ENCODE assay signal across 15 cellular contexts in genomic region chrX:28946846-28947245, GRCh38.
A peak's percentile ranks its signal among the peaks of the same experiment; 100 is the strongest.
DNase-seq lines count a peak whose midpoint lies in the region; ATAC-seq, FAIRE-seq and TF ChIP-seq lines count a peak whose summit lies in the region.
"Had no signal": no experiment of that assay in that cellular context is flagged by ENCODE, and none has a peak within 500 bp of the region (broad histone marks: within the 10 kb centered on the region; RNA-seq: fewer than 3 reads in every experiment).

No MANE protein-coding gene starts in this region.

- dilution Hi-C loops in endothelial cell of umbilical vein (cut with MboI; ENCODE audit: extremely low pct_ligation_motif_present, low sequenced_read_pairs), result no loop called here

- H3K36me3 ChIP-seq in astrocyte (ENCODE audit: insufficient read depth, low read length) (no peaks in the 10 kb centered on the region), endothelial cell of umbilical vein (ENCODE audit: control insufficient read depth in 2 of 2, extremely low read depth in 1 of 2, insufficient read depth in 2 of 2, low read length in 2 of 2) (no peaks in the 10 kb centered on the region), MG63 (no peaks in the 10 kb centered on the region), gastroesophageal sphincter (no peaks in the 10 kb centered on the region)

- TF ChIP-seq POLR2A in A549 (IDR thresholded peaks at IDR 0.05; ENCODE audit: low read length) (no peak), endothelial cell of umbilical vein (IDR thresholded peaks at IDR 0.05; ENCODE audit: low read depth, low read length) (no peak), gastroesophageal sphincter (IDR thresholded peaks at IDR 0.05) (no peak)

- H3K27me3 ChIP-seq in astrocyte (ENCODE audit: insufficient read depth, low read length), result no peaks in the 10 kb centered on the region
- H3K27me3 ChIP-seq in endothelial cell of umbilical vein (ENCODE audit: control insufficient read depth in 2 of 2, insufficient read depth in 2 of 2, low read length in 2 of 2), result no peaks in the 10 kb centered on the region
- no peaks in the 10 kb centered on the region for H3K27me3 ChIP-seq in MG63
- no peaks in the 10 kb centered on the region for H3K27me3 ChIP-seq in gastroesophageal sphincter

- no peak overlapping the region for H3K4me2 ChIP-seq in A549
- no peak overlapping the region for H3K4me2 ChIP-seq in astrocyte (ENCODE audit: low read length)
- H3K4me2 ChIP-seq in endothelial cell of umbilical vein (ENCODE audit: insufficient read depth, low read length), result no peak overlapping the region
- H3K4me2 ChIP-seq: GM23338 had no signal

- no peaks in the 10 kb centered on the region for H3K36me3 Mint-ChIP-seq in astrocyte (ENCODE audit: low read depth, unreplicated experiment)
- no peaks in the 10 kb centered on the region for H3K36me3 Mint-ChIP-seq in naive thymus-derived CD8-positive, alpha-beta T cell

- TF ChIP-seq CTCF in A549 (IDR thresholded peaks at IDR 0.05) (no peak), astrocyte (IDR thresholded peaks at IDR 0.05; ENCODE audit: insufficient read depth, low read depth, low read length) (no peak), endothelial cell of umbilical vein (IDR thresholded peaks at IDR 0.05; ENCODE audit: extremely low read depth in 1 of 2, insufficient read depth in 1 of 2, low read depth in 1 of 2, low read length in 2 of 2) (no peak), fibroblast of the aortic adventitia (IDR thresholded peaks at IDR 0.05; ENCODE audit: insufficient read depth, low read length) (no peak), gastroesophageal sphincter (IDR thresholded peaks at IDR 0.05) (no peak)

- 15% methylated on average over 3 of the region's 3 CpGs for WGBS in A549 (ENCODE audit: missing lambda C conversion rate)
- WGBS in gastroesophageal sphincter (ENCODE audit: low coverage in 1 of 2), 2 donors, result 36 to 86% methylated on average over 1 to 2 of the region's 3 CpGs

- H2AFZ ChIP-seq in astrocyte (ENCODE audit: low read depth, low read length) (no peak overlapping the region), endothelial cell of umbilical vein (ENCODE audit: low read depth, low read length) (no peak overlapping the region)
- H2AFZ ChIP-seq: GM23338 had no signal

- H3K27me3 Mint-ChIP-seq in astrocyte (ENCODE audit: low read depth, unreplicated experiment), result no peaks in the 10 kb centered on the region
- no peaks in the 10 kb centered on the region for H3K27me3 Mint-ChIP-seq in naive thymus-derived CD8-positive, alpha-beta T cell
- H3K27me3 Mint-ChIP-seq: B cell; CD4-positive, alpha-beta T cell had no signal

- TF ChIP-seq EP300 in A549 (IDR thresholded peaks at IDR 0.05), result no peak
- no peak for TF ChIP-seq EP300 in gastroesophageal sphincter (IDR thresholded peaks at IDR 0.05)

- H3K27ac ChIP-seq in A549 (no peak overlapping the region), astrocyte (ENCODE audit: low read depth, low read length) (no peak overlapping the region), endothelial cell of umbilical vein (ENCODE audit: insufficient read depth, low read depth, low read length) (no peak overlapping the region), gastroesophageal sphincter (no peak overlapping the region)

- no peaks in the 10 kb centered on the region for H3K9me3 Mint-ChIP-seq in astrocyte (ENCODE audit: unreplicated experiment)
- peaks cover 0 to 15% (median 3%) of the 10 kb centered on the region in 9 donors for H3K9me3 Mint-ChIP-seq in naive thymus-derived CD8-positive, alpha-beta T cell
- H3K9me3 Mint-ChIP-seq: CD4-positive, alpha-beta T cell; GM23338 had no signal

- TF ChIP-seq RAD21 in A549 (conservative IDR thresholded peaks at IDR 0.05 in 1 of 2, IDR thresholded peaks at IDR 0.05 in 1 of 2), result no peak

- CTCF ChIA-PET in A549 (lab: Yijun Ruan, JAX) (no interaction called here), endothelial cell of umbilical vein (lab: Charles Lee) (no interaction called here)

- POLR2A ChIA-PET in A549 (lab: Yijun Ruan, JAX), result no interaction called here
- POLR2A ChIA-PET in endothelial cell of umbilical vein (lab: Charles Lee), result no interaction called here
- POLR2A ChIA-PET in naive thymus-derived CD8-positive, alpha-beta T cell (lab: Charles Lee), result no interaction called here

- FAIRE-seq in A549 (lab: Jason Lieb, UNC), result peak; percentile 93
- peak; percentile 85 for FAIRE-seq in astrocyte (lab: Jason Lieb, UNC)
- peak; percentile 31 for FAIRE-seq in endothelial cell of umbilical vein (lab: Jason Lieb, UNC)

- H3K4me1 Mint-ChIP-seq in astrocyte (ENCODE audit: low read depth, unreplicated experiment), result no peaks in the 10 kb centered on the region
- no peaks in the 10 kb centered on the region for H3K4me1 Mint-ChIP-seq in naive thymus-derived CD8-positive, alpha-beta T cell
- H3K4me1 Mint-ChIP-seq: B cell, GM23338 had no signal

- no peaks in the 10 kb centered on the region for H4K20me1 ChIP-seq in astrocyte (ENCODE audit: insufficient read depth, low read length)
- no peaks in the 10 kb centered on the region for H4K20me1 ChIP-seq in endothelial cell of umbilical vein (replicated peaks; ENCODE audit: control insufficient read depth, extremely low read depth, insufficient read depth, low read length)

- H3K9ac ChIP-seq in astrocyte (ENCODE audit: low read length) (no peak overlapping the region), endothelial cell of umbilical vein (replicated peaks; ENCODE audit: extremely low read depth, insufficient read depth, low read length) (no peak overlapping the region)

- intact Hi-C loops in endothelial cell of umbilical vein (cut with micrococcal nuclease), result no loop called here

- DNase-seq in A549 (ENCODE audit: low read depth in 1 of 2, low spot score in 1 of 2) (no peak), astrocyte (ENCODE audit: low read depth) (peak; percentile 52), endothelial cell of umbilical vein (ENCODE audit: low read depth, low spot score) (no peak), fibroblast of the aortic adventitia (ENCODE audit: low read depth) (peak; percentile 3), MG63 (no peak)
- DNase-seq in naive thymus-derived CD8-positive, alpha-beta T cell, result no peak
- DNase-seq: 8988T; C1 segment of cervical spinal cord; Calu3; CD4-positive, alpha-beta T cell; DMS 273 treated with DMSO at 0.1 percent for 48 hours; H7 had no signal

- H3K9me1 ChIP-seq in endothelial cell of umbilical vein (replicated peaks; ENCODE audit: control insufficient read depth, extremely low read depth, insufficient read depth, low read length), result no peaks in the 10 kb centered on the region

- no TSS peak for BruUV-seq in endothelial cell of umbilical vein (replicated peaks; lab: Mats Ljungman, UMichigan)

- ATAC-seq in A549 (no peak), gastroesophageal sphincter (no peak)
- no peak for ATAC-seq in naive thymus-derived CD8-positive, alpha-beta T cell
- ATAC-seq: GM23338 had no signal

- H3K4me3 ChIP-seq in A549 (no peak overlapping the region), astrocyte (ENCODE audit: insufficient read depth, low read depth, low read length) (no peak overlapping the region), endothelial cell of umbilical vein (replicated peaks in 1 of 3; ENCODE audit: insufficient read depth in 1 of 3, low read depth in 1 of 3, low read length in 3 of 3) (no peak overlapping the region), fibroblast of the aortic adventitia (ENCODE audit: low read depth, low read length) (no peak overlapping the region), MG63 (no peak overlapping the region), gastroesophageal sphincter (no peak overlapping the region)
- H3K4me3 ChIP-seq: GM23338 had no signal

- H3K4me3 Mint-ChIP-seq in astrocyte (ENCODE audit: unreplicated experiment), result no peak overlapping the region
- H3K4me3 Mint-ChIP-seq in naive thymus-derived CD8-positive, alpha-beta T cell, result no peak overlapping the region
- H3K4me3 Mint-ChIP-seq: B cell; CD4-positive, alpha-beta T cell; GM23338 had no signal

- no peak overlapping the region for H3K27ac Mint-ChIP-seq in astrocyte (ENCODE audit: unreplicated experiment)
- H3K27ac Mint-ChIP-seq in naive thymus-derived CD8-positive, alpha-beta T cell, result no peak overlapping the region
- H3K27ac Mint-ChIP-seq: B cell; CD4-positive, alpha-beta T cell; GM23338 had no signal

- H3K4me1 ChIP-seq in A549, result no peaks in the 10 kb centered on the region
- H3K4me1 ChIP-seq in astrocyte (ENCODE audit: insufficient read depth, low read length), result no peaks in the 10 kb centered on the region
- no peaks in the 10 kb centered on the region for H3K4me1 ChIP-seq in endothelial cell of umbilical vein (ENCODE audit: control insufficient read depth, extremely low read depth, insufficient read depth, low read length)
- no peaks in the 10 kb centered on the region for H3K4me1 ChIP-seq in gastroesophageal sphincter

- no peaks in the 10 kb centered on the region for H3K79me2 ChIP-seq in astrocyte (ENCODE audit: insufficient read depth, low read length)
- H3K79me2 ChIP-seq in endothelial cell of umbilical vein (ENCODE audit: control insufficient read depth, insufficient read depth, low read length), result no peaks in the 10 kb centered on the region

- H3K9me3 ChIP-seq in A549 (no peaks in the 10 kb centered on the region), astrocyte (ENCODE audit: insufficient read depth, low read depth, low read length) (no peaks in the 10 kb centered on the region), endothelial cell of umbilical vein (replicated peaks; ENCODE audit: control insufficient read depth, insufficient read depth, low read length) (no peaks in the 10 kb centered on the region), MG63 (no peaks in the 10 kb centered on the region; the same call in 1 of the 2 replicates), gastroesophageal sphincter (no peaks in the 10 kb centered on the region)

TF ChIP-seq in A549, 52 proteins besides CTCF, POLR2A, EP300 and RAD21 (continues in another document):
- no peak for TF ChIP-seq MAZ (IDR thresholded peaks at IDR 0.05; ENCODE audit: borderline replicate concordance, low read depth, low read length)
- TF ChIP-seq PHF8 (IDR thresholded peaks at IDR 0.05; ENCODE audit: borderline replicate concordance, low read depth), result no peak
- TF ChIP-seq SMC3 (IDR thresholded peaks at IDR 0.05), result no peak
- TF ChIP-seq RNF2 (IDR thresholded peaks at IDR 0.05; ENCODE audit: borderline replicate concordance, low read depth), result no peak
- no peak for TF ChIP-seq JUN (IDR thresholded peaks at IDR 0.05)
- TF ChIP-seq JUNB (IDR thresholded peaks at IDR 0.05), result no peak
- no peak for TF ChIP-seq ZNF302 (CRISPR knock-in tag; IDR thresholded peaks at IDR 0.05)
- no peak for TF ChIP-seq GATA3 (IDR thresholded peaks at IDR 0.05; ENCODE audit: borderline replicate concordance)

TF ChIP-seq in endothelial cell of umbilical vein, 7 proteins besides CTCF, POLR2A, EP300 and RAD21:
- TF ChIP-seq EZH2 (IDR thresholded peaks at IDR 0.05; ENCODE audit: borderline replicate concordance, low read depth, low read length, severe bottlenecking) (no peak), FOS (IDR thresholded peaks at IDR 0.05; ENCODE audit: borderline replicate concordance, insufficient read depth, low read length) (peak; percentile 23), JUN (IDR thresholded peaks at IDR 0.05; ENCODE audit: borderline replicate concordance, insufficient read depth, insufficient read length, low read depth) (no peak), GATA2 (IDR thresholded peaks at IDR 0.05; ENCODE audit: insufficient read depth, insufficient read length, low read depth, low read length) (no peak)
TF ChIP-seq in endothelial cell of umbilical vein: peak in this region for 1.

Comparison
In these comparisons a context has a peak if more than half of its experiments do, and no peak if none do; other contexts are left out.
1. DNase-seq: peak in astrocyte (single experiment) and fibroblast of the aortic adventitia (single experiment); none in A549 (0 of 2), endothelial cell of umbilical vein (single experiment), naive thymus-derived CD8-positive, alpha-beta T cell (0 of 10) and MG63 (single experiment).